Comparison of ENCODE assay signal across 1 cellular context in the genomic region with DNA sequence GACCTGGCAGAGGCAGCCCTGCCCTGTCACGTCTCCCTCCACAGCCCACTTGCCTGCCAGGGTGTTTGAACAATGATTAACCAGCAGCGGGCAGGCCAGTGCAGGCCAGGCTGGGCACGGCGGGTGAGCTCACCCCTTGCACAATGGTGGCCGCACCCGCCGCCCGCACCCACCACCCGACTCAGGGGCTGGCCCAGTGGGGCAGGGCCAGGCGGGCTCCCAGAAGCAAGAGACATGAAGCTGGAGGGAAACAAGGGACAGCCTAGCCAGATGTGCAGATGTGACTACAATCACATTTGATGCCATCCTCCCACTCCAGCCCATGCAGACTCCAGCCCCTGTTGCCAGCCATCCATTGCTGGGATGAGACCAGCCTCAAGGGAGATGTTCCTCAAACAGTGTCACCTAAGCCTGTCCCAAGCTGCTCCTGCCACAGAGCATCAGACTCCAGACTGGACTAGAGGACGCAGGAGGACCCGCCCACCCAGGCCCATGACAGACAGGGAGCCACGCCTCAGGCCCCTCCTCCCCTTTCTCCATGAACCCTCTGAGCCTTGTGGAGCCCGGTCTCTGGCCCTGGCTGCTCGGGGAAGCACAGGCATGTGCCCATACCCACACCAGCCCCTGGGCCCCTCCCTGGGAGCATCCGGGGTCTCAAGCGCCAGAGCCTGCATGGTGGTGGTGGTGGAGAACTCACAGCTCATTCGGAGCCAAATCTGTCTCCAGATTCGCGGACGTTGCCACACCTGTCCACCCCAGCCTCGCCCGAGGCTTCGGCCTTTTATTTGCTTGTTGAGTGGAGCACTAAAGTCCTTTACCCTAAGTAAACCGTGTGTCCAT.
TF ChIP-seq lines count a peak whose summit lies in the region.

No MANE protein-coding gene starts in this region.

TF ChIP-seq in HCT116, 20 proteins besides CTCF, POLR2A, EP300 and RAD21 (continued from another document):
- no peak for TF ChIP-seq ZBTB33 (IDR thresholded peaks at IDR 0.05; ENCODE audit: extremely low read depth, insufficient replicate concordance, low read length)
